ENCODE assay signal across 13 cellular contexts in genomic region chr15:32028921-32029320, GRCh38. TPM values are rescaled to one million over a fixed set of nuclear protein-coding genes. Genes with fewer than 3 reads are reported as not detected.
DNase-seq lines count a peak whose midpoint lies in the region; ATAC-seq and TF ChIP-seq lines count a peak whose summit lies in the region.
"Had no signal": no experiment of that assay in that cellular context is flagged by ENCODE, and none has a peak within 500 bp of the region (broad histone marks: within the 10 kb centered on the region; RNA-seq: fewer than 3 reads in every experiment).

No MANE protein-coding gene starts in this region.

- TF ChIP-seq EP300 in esophagus muscularis mucosa (IDR thresholded peaks at IDR 0.05): no peak

- H3K9me3 ChIP-seq in BLaER1 (no peaks in the 10 kb centered on the region), HUES48 (ENCODE audit: control insufficient read depth, insufficient read depth, low read length) (no peaks in the 10 kb centered on the region), WERI-Rb-1 (ENCODE audit: severe bottlenecking) (no peaks in the 10 kb centered on the region), mesodermal cell (ENCODE audit: control insufficient read depth, low read length) (no peaks in the 10 kb centered on the region), esophagus muscularis mucosa (no peaks in the 10 kb centered on the region)

- intact Hi-C loops in lower leg skin (cut with DNase I; ENCODE audit: low total_unique reads): no loop called here
- intact Hi-C loops in esophagus muscularis mucosa (cut with DNase I): no loop called here

- no peaks in the 10 kb centered on the region; the same call in 1 of the 2 replicates for H3K27me3 ChIP-seq in BLaER1
- peaks cover 30% of the 10 kb centered on the region for H3K27me3 ChIP-seq in HUES48 (ENCODE audit: control insufficient read depth, insufficient read depth, low read length)
- no peaks in the 10 kb centered on the region for H3K27me3 ChIP-seq in WERI-Rb-1 (ENCODE audit: insufficient read depth, low read depth, severe bottlenecking)
- H3K27me3 ChIP-seq in esophagus muscularis mucosa: peaks cover 0 to 44% (median 7%) of the 10 kb centered on the region in 4 donors

- no peaks in the 10 kb centered on the region for H3K36me3 ChIP-seq in BLaER1
- H3K36me3 ChIP-seq in HUES48 (ENCODE audit: control insufficient read depth, insufficient read depth, low read length): no peaks in the 10 kb centered on the region
- H3K36me3 ChIP-seq in WERI-Rb-1: no peaks in the 10 kb centered on the region
- no peaks in the 10 kb centered on the region for H3K36me3 ChIP-seq in mesodermal cell (ENCODE audit: control insufficient read depth, insufficient read depth, low read length)
- no peaks in the 10 kb centered on the region for H3K36me3 ChIP-seq in esophagus muscularis mucosa

- 17 to 21% methylated on average over 4 to 5 of the region's 5 CpGs for WGBS in mesodermal cell (ENCODE audit: insufficient coverage in 2 of 2), 2 experiments
- WGBS in lower leg skin, 2 donors: 6 to 21% methylated on average over 5 of the region's 5 CpGs
- WGBS in esophagus muscularis mucosa: 1% methylated on average over 5 of the region's 5 CpGs

- peak overlapping the region; percentile 99 for H3K4me2 ChIP-seq in BLaER1
- H3K4me2 ChIP-seq: PC-9 had no signal

- peaks cover 17% of the 10 kb centered on the region for H3K4me1 ChIP-seq in BLaER1
- H3K4me1 ChIP-seq in HUES48 (ENCODE audit: control insufficient read depth, insufficient read depth, low read length): peaks cover 8% of the 10 kb centered on the region; the same call in 1 of the 2 replicates
- peaks cover 8% of the 10 kb centered on the region for H3K4me1 ChIP-seq in mesodermal cell (ENCODE audit: control insufficient read depth, insufficient read depth, low read length, poor library complexity, severe bottlenecking)
- peaks cover 14 to 23% (median 23%) of the 10 kb centered on the region in 4 donors for H3K4me1 ChIP-seq in esophagus muscularis mucosa

- peak; percentile 72 for TF ChIP-seq CTCF in WERI-Rb-1 (IDR thresholded peaks at IDR 0.05; ENCODE audit: low read depth, low read length)
- no peak for TF ChIP-seq CTCF in lower leg skin (IDR thresholded peaks at IDR 0.05)
- no peak for TF ChIP-seq CTCF in esophagus muscularis mucosa (IDR thresholded peaks at IDR 0.05)

- no peak overlapping the region for H3K27ac ChIP-seq in BLaER1
- H3K27ac ChIP-seq in HUES48 (ENCODE audit: low read depth, low read length): no peak overlapping the region
- H3K27ac ChIP-seq in WERI-Rb-1: no peak overlapping the region
- H3K27ac ChIP-seq in mesodermal cell (ENCODE audit: low read depth, low read length, severe bottlenecking): no peak overlapping the region
- H3K27ac ChIP-seq in esophagus muscularis mucosa (replicated peaks in 1 of 4): no peak overlapping the region
- H3K27ac ChIP-seq: PC-9 had no signal

- H4K20me1 ChIP-seq in BLaER1: no peaks in the 10 kb centered on the region

- H3K4me3 ChIP-seq in BLaER1 (peak overlapping the region; percentile 82), HUES48 (ENCODE audit: low read depth, low read length) (peak overlapping the region; percentile 69), WERI-Rb-1 (ENCODE audit: low read depth, low read length) (peak overlapping the region; percentile 77), mesodermal cell (ENCODE audit: extremely low read depth, insufficient read depth, low read length, poor library complexity, severe bottlenecking) (peak overlapping the region; percentile 56), lower leg skin (ENCODE audit: low read depth, poor library complexity, severe bottlenecking) (no peak overlapping the region), esophagus muscularis mucosa (peak overlapping the region in 2 of 4 donors; percentile 61 to 67)
- H3K4me3 ChIP-seq: PC-9 had no signal

- H3K9ac ChIP-seq in BLaER1 (peak overlapping the region; percentile 80; the same call in 1 of the 2 replicates), HUES48 (ENCODE audit: low read depth, low read length) (no peak overlapping the region)

- DNase-seq in WERI-Rb-1 (peak; percentile 64), lower leg skin (ENCODE audit: low spot score in 2 of 2) (no peak), esophagus muscularis mucosa (ENCODE audit: extremely low spot score) (no peak)
- no peak for DNase-seq in activated CD4-positive, alpha-beta T cell treated with anti-CD3 and anti-CD28 coated beads for 1 hour
- DNase-seq: activated naive CD4-positive, alpha-beta T cell treated with anti-CD3 and anti-CD28 coated beads, Interleukin-2, amount 10 ng/mL, durations not matched to agents 7 days and 5 days; left cardiac atrium; NCI-H1436 treated with DMSO at 0.1 percent for 48 hours; PC-9 had no signal

- no peak for ATAC-seq in HG02852 (IDR thresholded peaks at IDR 0.05; ENCODE audit: unreplicated experiment)

- TF ChIP-seq POLR2A in lower leg skin (IDR thresholded peaks at IDR 0.05) (no peak), esophagus muscularis mucosa (IDR thresholded peaks at IDR 0.05; ENCODE audit: low read depth) (no peak)

RNA-seq across cellular contexts. Expression of gene CHRNA7, which starts 1.4 kb away (rescaled TPM):
- 2.1 TPM for polyA plus RNA-seq in mesodermal cell (2013, experiment 1 of 2)
- polyA plus RNA-seq in mesodermal cell (2013, experiment 2 of 2): 1.7 TPM
- total RNA-seq in lower leg skin (1 to 10 TPM in 1 of 4 donors, under 1 TPM in 3; 0.45 to 1.3 (median 0.83) TPM), esophagus muscularis mucosa (1 to 10 TPM in 3 of 4 donors, under 1 TPM in 1; 0.83 to 2.8 (median 1.7) TPM)
- total RNA-seq: PC-9; T-helper 2 cell treated with Interferon-gamma antibody and Interleukin-4, amounts not matched to agents 100 ng/mL and 5 ng/mL, for 36 hours had no signal
